ENCODE assay signal across 8 cellular contexts in genomic region chr19:36114763-36115452, GRCh38. TPM values are rescaled to one million over a fixed set of nuclear protein-coding genes. Genes with fewer than 3 reads are reported as not detected.
A peak's percentile ranks its signal among the peaks of the same experiment; 100 is the strongest.
DNase-seq lines count a peak whose midpoint lies in the region; ATAC-seq and TF ChIP-seq lines count a peak whose summit lies in the region.

POLR2I (minus strand) TSS chr19:36114875; CDS start chr19:36114856, 19 bp downstream.

- no peaks in the 10 kb centered on the region for H3K9me3 Mint-ChIP-seq in activated CD4-positive, alpha-beta T cell treated with anti-CD3 and anti-CD28 coated beads for 36 hours (ENCODE audit: low read depth)

- TF ChIP-seq CTCF in choroid plexus epithelial cell (conservative IDR thresholded peaks at IDR 0.05; ENCODE audit: low read depth, low read length), result no peak
- TF ChIP-seq CTCF in kidney epithelial cell (IDR thresholded peaks at IDR 0.05; ENCODE audit: insufficient read depth, low read length, poor library complexity, severe bottlenecking), result no peak

- H3K27me3 Mint-ChIP-seq in activated CD4-positive, alpha-beta T cell treated with anti-CD3 and anti-CD28 coated beads for 36 hours, result no peaks in the 10 kb centered on the region

- peak within 1 kb of the TSS; percentile 98 for H3K4me3 Mint-ChIP-seq in activated CD4-positive, alpha-beta T cell treated with anti-CD3 and anti-CD28 coated beads for 36 hours

- H3K36me3 Mint-ChIP-seq in activated CD4-positive, alpha-beta T cell treated with anti-CD3 and anti-CD28 coated beads for 36 hours (ENCODE audit: low read depth), result peaks cover 36% of the 10 kb centered on the region

- ATAC-seq in HG03442 (IDR thresholded peaks at IDR 0.05; ENCODE audit: unreplicated experiment), result peak; percentile 86
- ATAC-seq in activated CD4-positive, alpha-beta T cell treated with anti-CD3 and anti-CD28 coated beads for 36 hours, result peak; percentile 95

- H3K27me3 ChIP-seq in kidney epithelial cell (ENCODE audit: control insufficient read depth, insufficient read depth, low read length), result no peaks in the 10 kb centered on the region

- peaks cover 29% of the 10 kb centered on the region for H3K4me1 Mint-ChIP-seq in activated CD4-positive, alpha-beta T cell treated with anti-CD3 and anti-CD28 coated beads for 36 hours

- H3K27ac Mint-ChIP-seq in activated CD4-positive, alpha-beta T cell treated with anti-CD3 and anti-CD28 coated beads for 36 hours, result peak within 1 kb of the TSS; percentile 93

- CTCF ChIA-PET in activated CD4-positive, alpha-beta T cell treated with anti-CD3 and anti-CD28 coated beads for 36 hours (lab: Charles Lee), result interaction anchor here (0.8 to 1.1 kb wide), 4 partner anchors 13 to 61 kb away, joined by 3 to 8 read pairs (median 3); partner anchors contain the start of gene THAP8

- H3K4me3 ChIP-seq in choroid plexus epithelial cell (ENCODE audit: low read depth, low read length), result peak within 1 kb of the TSS; percentile 84
- H3K4me3 ChIP-seq in kidney epithelial cell (ENCODE audit: low read depth, low read length), result peak within 1 kb of the TSS; percentile 74

- intact Hi-C loops in activated CD4-positive, alpha-beta T cell treated with anti-CD3 and anti-CD28 coated beads for 36 hours (cut with DNase I, micrococcal nuclease), result loop anchor here (1.0 to 10.0 kb wide), 22 partner anchors 12 to 1102 kb away; partner anchors contain the start of genes ALKBH6 (in 2 of the 2), THAP8 (in 2 of the 2), WDR62 (in 2 of the 2) and ARHGAP33 (in 1 of the 2)

- POLR2A ChIA-PET in activated CD4-positive, alpha-beta T cell treated with anti-CD3 and anti-CD28 coated beads for 36 hours (lab: Charles Lee), result interaction anchor here (0.6 to 1.3 kb wide), 10 partner anchors 9 to 132 kb away, joined by 3 to 12 read pairs (median 4); partner anchors contain the start of genes ALKBH6, CAPNS1, THAP8 and ZNF146

- DNase-seq in Ammon's horn (ENCODE audit: low spot score) (peak; percentile 100), GM19238 (ENCODE audit: insufficient read length, low spot score) (peak; percentile 95), NCI-H524 (lab: John Stamatoyannopoulos, UW) (peak; percentile 100), choroid plexus epithelial cell (ENCODE audit: low read depth) (peak; percentile 100), kidney epithelial cell (ENCODE audit: low read depth) (peak; percentile 99)
- peak; percentile 99 for DNase-seq in activated CD4-positive, alpha-beta T cell treated with anti-CD3 and anti-CD28 coated beads for 36 hours
- DNase-seq in stimulated activated CD4-positive, alpha-beta T cell treated with anti-CD3 and anti-CD28 coated beads, Interleukin-15, amount 100 ng/mL, for 48 hours (ENCODE audit: low read depth in 2 of 2), result peak; percentile 95 to 99

- H3K36me3 ChIP-seq in kidney epithelial cell (ENCODE audit: control insufficient read depth, insufficient read depth, low read length), result no peaks in the 10 kb centered on the region

RNA-seq across cellular contexts. Expression of gene POLR2I, which starts in this region (rescaled TPM):
- total RNA-seq in activated CD4-positive, alpha-beta T cell treated with anti-CD3 and anti-CD28 coated beads for 36 hours, result 10 to 100 TPM; 89.6 to 97.3 TPM
- 58.5 and 82.6 TPM in 2 replicates for total RNA-seq in kidney epithelial cell

Comparison
In these comparisons a context has a peak if more than half of its experiments do, and no peak if none do; other contexts are left out.
1. Peak in every context shown above with its lines: DNase-seq, ATAC-seq and H3K4me3 ChIP-seq.